19 cellular contexts compared by ENCODE assay signal in the genomic region with DNA sequence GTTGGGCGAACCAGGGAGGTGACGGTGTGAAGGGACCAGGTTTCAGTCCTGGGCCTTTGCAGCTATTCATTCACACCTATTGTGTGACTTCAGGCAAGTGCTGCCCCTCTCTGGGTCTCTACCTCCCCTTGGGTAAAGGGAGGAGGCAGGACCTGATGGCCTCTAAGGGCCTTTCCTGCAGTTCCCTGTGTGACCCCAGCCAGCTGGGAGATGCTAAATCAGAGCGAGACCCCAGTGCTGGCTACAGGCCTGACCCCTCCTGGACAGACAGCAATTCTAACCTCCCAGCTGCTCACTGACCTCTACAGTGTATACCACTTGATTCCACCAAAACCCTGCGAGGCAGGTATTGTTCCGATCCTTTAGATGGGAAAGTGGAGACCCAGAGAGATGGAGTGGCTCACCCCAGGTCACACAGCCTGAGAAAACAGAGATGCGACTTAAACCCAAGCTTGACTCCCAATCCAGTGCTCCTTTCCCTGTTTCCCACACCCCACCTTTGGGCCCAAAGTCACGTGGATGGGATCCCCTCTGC. TPM values are rescaled to one million over a fixed set of nuclear protein-coding genes. Genes with fewer than 3 reads are reported as not detected.
DNase-seq lines count a peak whose midpoint lies in the region; ATAC-seq, FAIRE-seq and TF ChIP-seq lines count a peak whose summit lies in the region.
"Had no signal": no experiment of that assay in that cellular context is flagged by ENCODE, and none has a peak within 500 bp of the region (broad histone marks: within the 10 kb centered on the region; RNA-seq: fewer than 3 reads in every experiment).

No MANE protein-coding gene starts in this region.

- H3K27me3 Mint-ChIP-seq in activated T-cell treated with anti-CD3 and anti-CD28 coated beads, Interleukin-2, amount 50 U/mL, for 24 hours = no peaks in the 10 kb centered on the region
- H3K27me3 Mint-ChIP-seq in activated T-cell treated with anti-CD3 and anti-CD28 coated beads, Interleukin-2, amount 50 U/mL, for 72 hours (ENCODE audit: low read depth) = no peaks in the 10 kb centered on the region
- H3K27me3 Mint-ChIP-seq in effector memory CD8-positive, alpha-beta T cell = no peaks in the 10 kb centered on the region
- H3K27me3 Mint-ChIP-seq: B cell had no signal

- no peak overlapping the region for H2AK5ac ChIP-seq in mesendoderm (ENCODE audit: low read length)

- peaks cover 37% of the 10 kb centered on the region for H3K4me1 Mint-ChIP-seq in activated T-cell treated with anti-CD3 and anti-CD28 coated beads, Interleukin-2, amount 50 U/mL, for 24 hours (ENCODE audit: low read depth)
- H3K4me1 Mint-ChIP-seq in activated T-cell treated with anti-CD3 and anti-CD28 coated beads, Interleukin-2, amount 50 U/mL, for 72 hours (ENCODE audit: low read depth) = peaks cover 37% of the 10 kb centered on the region
- peaks cover 16 to 24% of the 10 kb centered on the region in 2 donors for H3K4me1 Mint-ChIP-seq in effector memory CD8-positive, alpha-beta T cell (ENCODE audit: low read depth in 2 of 2)

- intact Hi-C loops in pancreas (cut with DNase I) = no loop called here
- intact Hi-C loops in transverse colon (cut with DNase I; ENCODE audit: low total_unique reads) = loop anchor here (10.0 kb wide), 1 partner anchor 67 kb away; a partner anchor contains a TSS

- H2BK5ac ChIP-seq in mesendoderm (ENCODE audit: low read length) = no peak overlapping the region

- no peak overlapping the region for H4K5ac ChIP-seq in mesendoderm (ENCODE audit: low read length)

- H3K4me1 ChIP-seq in mesendoderm (ENCODE audit: control insufficient read depth, low read depth, low read length) = peaks cover 3% of the 10 kb centered on the region
- peaks cover 0 to 10% (median 0%) of the 10 kb centered on the region in 3 donors for H3K4me1 ChIP-seq in pancreas
- peaks cover 10 to 28% (median 20%) of the 10 kb centered on the region in 4 donors for H3K4me1 ChIP-seq in transverse colon

- H3K9ac ChIP-seq in mesendoderm (ENCODE audit: low read length) = no peak overlapping the region

- no peak for ATAC-seq in activated T-cell treated with anti-CD3 and anti-CD28 coated beads, Interleukin-2, amount 50 U/mL, for 72 hours (replicated peaks in 1 of 2)
- no peak for ATAC-seq in effector memory CD8-positive, alpha-beta T cell (replicated peaks)
- ATAC-seq in pancreas = no peak
- ATAC-seq: K562, Right ventricle myocardium inferior had no signal

- TF ChIP-seq CTCF in pancreas (IDR thresholded peaks at IDR 0.05) (no peak), transverse colon (IDR thresholded peaks at IDR 0.05) (no peak)

- H3K4me3 Mint-ChIP-seq in activated T-cell treated with anti-CD3 and anti-CD28 coated beads, Interleukin-2, amount 50 U/mL, for 24 hours = no peak overlapping the region
- H3K4me3 Mint-ChIP-seq in activated T-cell treated with anti-CD3 and anti-CD28 coated beads, Interleukin-2, amount 50 U/mL, for 72 hours = no peak overlapping the region
- H3K4me3 Mint-ChIP-seq in effector memory CD8-positive, alpha-beta T cell = no peak overlapping the region
- H3K4me3 Mint-ChIP-seq: B cell had no signal

- H3K18ac ChIP-seq in mesendoderm (ENCODE audit: low read length) = no peak overlapping the region

- H3K4ac ChIP-seq in mesendoderm (ENCODE audit: low read depth, low read length) = no peak overlapping the region

- no peak overlapping the region for H4K8ac ChIP-seq in mesendoderm (ENCODE audit: low read depth, low read length)

- H3K23ac ChIP-seq in mesendoderm (ENCODE audit: low read length) = no peak overlapping the region

- peak overlapping the region; percentile 50 for H3K27ac Mint-ChIP-seq in activated T-cell treated with anti-CD3 and anti-CD28 coated beads, Interleukin-2, amount 50 U/mL, for 24 hours
- no peak overlapping the region for H3K27ac Mint-ChIP-seq in activated T-cell treated with anti-CD3 and anti-CD28 coated beads, Interleukin-2, amount 50 U/mL, for 72 hours
- peak overlapping the region; percentile 32 to 77 for H3K27ac Mint-ChIP-seq in effector memory CD8-positive, alpha-beta T cell
- H3K27ac Mint-ChIP-seq: B cell had no signal

- no CpG with 5 or more reads among the region's 7 CpGs for WGBS in mesendoderm (ENCODE audit: extremely low coverage, insufficient coverage, low lambda C conversion rate)
- 93 to 94% methylated on average over 7 of the region's 7 CpGs for whole genome bisulfite sequencing in pancreas, 2 donors
- 89 to 95% methylated on average over 3 to 7 of the region's 7 CpGs for WGBS in transverse colon (ENCODE audit: low coverage in 1 of 2), 2 donors

- H3K36me3 ChIP-seq in mesendoderm (ENCODE audit: control insufficient read depth, insufficient read depth, low read length) (no peaks in the 10 kb centered on the region), pancreas (no peaks in the 10 kb centered on the region), transverse colon (no peaks in the 10 kb centered on the region)
- H3K36me3 ChIP-seq: Peyer's patch had no signal

- no peak for DNase-seq in activated T-cell treated with anti-CD3 and anti-CD28 coated beads, Interleukin-2, amount 50 U/mL, for 24 hours
- DNase-seq in activated T-cell treated with anti-CD3 and anti-CD28 coated beads, Interleukin-2, amount 50 U/mL, for 72 hours = no peak
- no peak for DNase-seq in effector memory CD8-positive, alpha-beta T cell
- peak; percentile 62 for DNase-seq in mesendoderm
- DNase-seq in NOMO-1 treated with DMSO at 0.1 percent for 48 hours (lab: John Stamatoyannopoulos, UW; ENCODE audit: unreplicated experiment) = no peak
- no peak for DNase-seq in pancreas
- DNase-seq in transverse colon = no peak
- DNase-seq in T-helper 2 cell = no peak
- DNase-seq: 8988T, DMS 273 treated with DMSO at 0.1 percent for 48 hours, DND-41, NCI-H1105, NCI-H1694, NCI-H2081 treated with DMSO at 0.1 percent for 48 hours, NCI-H446 treated with DMSO at 0.1 percent for 48 hours, Peyer's patch had no signal

- H3K27me3 ChIP-seq in mesendoderm (ENCODE audit: insufficient read depth, low read length, poor library complexity) (no peaks in the 10 kb centered on the region), pancreas (no peaks in the 10 kb centered on the region), transverse colon (no peaks in the 10 kb centered on the region)
- H3K27me3 ChIP-seq: Peyer's patch had no signal

- H3K4me2 ChIP-seq in mesendoderm (ENCODE audit: low read length) = no peak overlapping the region

- no peak for TF ChIP-seq EP300 in transverse colon (IDR thresholded peaks at IDR 0.05; ENCODE audit: low read depth)

- H3K9me3 ChIP-seq in pancreas (no peaks in the 10 kb centered on the region), transverse colon (no peaks in the 10 kb centered on the region)
- H3K9me3 ChIP-seq: Peyer's patch had no signal

- no peaks in the 10 kb centered on the region for H3K9me3 Mint-ChIP-seq in activated T-cell treated with anti-CD3 and anti-CD28 coated beads, Interleukin-2, amount 50 U/mL, for 24 hours
- H3K9me3 Mint-ChIP-seq in activated T-cell treated with anti-CD3 and anti-CD28 coated beads, Interleukin-2, amount 50 U/mL, for 72 hours = no peaks in the 10 kb centered on the region
- no peaks in the 10 kb centered on the region for H3K9me3 Mint-ChIP-seq in effector memory CD8-positive, alpha-beta T cell

- no peak for TF ChIP-seq POLR2A in transverse colon (IDR thresholded peaks at IDR 0.05)

- H3K36me3 Mint-ChIP-seq in activated T-cell treated with anti-CD3 and anti-CD28 coated beads, Interleukin-2, amount 50 U/mL, for 24 hours (ENCODE audit: low read depth) = peaks cover 4% of the 10 kb centered on the region
- H3K36me3 Mint-ChIP-seq in activated T-cell treated with anti-CD3 and anti-CD28 coated beads, Interleukin-2, amount 50 U/mL, for 72 hours (ENCODE audit: insufficient read depth in 2 of 2) = no peaks in the 10 kb centered on the region
- H3K36me3 Mint-ChIP-seq in effector memory CD8-positive, alpha-beta T cell (ENCODE audit: insufficient read depth) = peaks cover 46% of the 10 kb centered on the region

- H3K79me2 ChIP-seq in mesendoderm (ENCODE audit: control insufficient read depth, insufficient read depth, low read length) = no peaks in the 10 kb centered on the region

- no peak for FAIRE-seq in pancreas (lab: Jason Lieb, UNC)
- FAIRE-seq: K562 had no signal

- in situ Hi-C loops in transverse colon (cut with MboI; ENCODE audit: low pct_ligation_motif_present in 1 of 4, low pct_unique_long_range_greater_than_20kb in 1 of 4, low sequenced_read_pairs in 3 of 4) = no loop called here

- H3K4me3 ChIP-seq in mesendoderm (ENCODE audit: low read length) (no peak overlapping the region), pancreas (no peak overlapping the region), transverse colon (no peak overlapping the region)
- H3K4me3 ChIP-seq: K562, Peyer's patch had no signal

- H3K79me1 ChIP-seq in mesendoderm (ENCODE audit: low read length) = peaks cover 4% of the 10 kb centered on the region

- no peak overlapping the region for H2BK120ac ChIP-seq in mesendoderm (ENCODE audit: low read depth, low read length)

- H3K56ac ChIP-seq in mesendoderm (ENCODE audit: low read length) = no peak overlapping the region

- H3K27ac ChIP-seq in mesendoderm (ENCODE audit: low read depth, low read length) (no peak overlapping the region), pancreas (no peak overlapping the region), transverse colon (no peak overlapping the region)
- H3K27ac ChIP-seq: Peyer's patch had no signal

- no peak overlapping the region for H2BK15ac ChIP-seq in mesendoderm (replicated peaks; ENCODE audit: low read depth)

RNA-seq across cellular contexts. Expression of a gene that starts 6.2 kb away (rescaled TPM):
- total RNA-seq in activated T-cell treated with anti-CD3 and anti-CD28 coated beads, Interleukin-2, amount 50 U/mL, for 72 hours = 10 to 100 TPM; 15.6 to 20.3 TPM
- 6.2 TPM for polyA plus RNA-seq in mesendoderm (2013, experiment 1 of 2)
- 6.4 TPM for polyA plus RNA-seq in mesendoderm (2013, experiment 2 of 2)
- total RNA-seq in pancreas (1 to 10 TPM; 3.4 to 8.9 (median 6.8) TPM), transverse colon (10 to 100 TPM in 3 of 4 donors, 1 to 10 TPM in 1; 3.8 to 30.3 (median 22.0) TPM)
- polyA plus RNA-seq in pancreas = 10 to 100 TPM; 10.6 to 16.7 TPM

RNA-seq across cellular contexts. Expression of a gene that starts 26.3 kb away (rescaled TPM):
- total RNA-seq in activated T-cell treated with anti-CD3 and anti-CD28 coated beads, Interleukin-2, amount 50 U/mL, for 72 hours = 100 to 1,000 TPM in 1 of 2 donors, 10 to 100 TPM in 1; 87.5 to 102 TPM
- 2.4 TPM for polyA plus RNA-seq in mesendoderm (2013, experiment 1 of 2)
- 2.4 TPM for polyA plus RNA-seq in mesendoderm (2013, experiment 2 of 2)
- total RNA-seq in pancreas (10 to 100 TPM in 5 of 6 donors, 1 to 10 TPM in 1; 8.7 to 47.0 (median 21.3) TPM), transverse colon (100 to 1,000 TPM in 2 of 4 donors, 10 to 100 TPM in 2; 30.7 to 327 (median 72.3) TPM)
- 100 to 1,000 TPM; 107 to 109 TPM for polyA plus RNA-seq in pancreas
